ENCODE assay signal across 14 cellular contexts in genomic region chr20:43824279-43824678, GRCh38.
"Had no signal": no experiment of that assay in that cellular context is flagged by ENCODE, and none has a peak within 500 bp of the region (broad histone marks: within the 10 kb centered on the region; RNA-seq: fewer than 3 reads in every experiment).

No MANE protein-coding gene starts in this region.

- H3K4me3 Mint-ChIP-seq: dendritic cell treated with granulocyte-macrophage colony-stimulating factor and Interleukin-4, amounts not matched to agents 40 ng/mL and 50 ng/mL, for 4 days; effector memory CD8-positive, alpha-beta T cell; naive B cell; nephron had no signal

- H3K4me1 Mint-ChIP-seq: nephron had no signal

- H3K4me1 ChIP-seq: psoas muscle, uterus had no signal

- H3K27ac Mint-ChIP-seq: dendritic cell treated with granulocyte-macrophage colony-stimulating factor and Interleukin-4, amounts not matched to agents 40 ng/mL and 50 ng/mL, for 4 days; effector memory CD8-positive, alpha-beta T cell; naive B cell; nephron had no signal

- H3K27me3 ChIP-seq: foreskin keratinocyte, uterus had no signal

- H3K27ac ChIP-seq: foreskin keratinocyte, neutrophil, psoas muscle, skin epidermis, uterus had no signal

- H3K9me3 Mint-ChIP-seq: dendritic cell treated with granulocyte-macrophage colony-stimulating factor and Interleukin-4, amounts not matched to agents 40 ng/mL and 50 ng/mL, for 4 days; effector memory CD8-positive, alpha-beta T cell; nephron had no signal

- H3K9me3 ChIP-seq: neutrophil, psoas muscle, uterus had no signal

- H3K36me3 ChIP-seq: neutrophil, uterus had no signal

- H3K36me3 Mint-ChIP-seq: naive B cell had no signal

- DNase-seq: effector memory CD8-positive, alpha-beta T cell; foreskin keratinocyte; naive B cell; psoas muscle; stimulated activated CD4-positive, alpha-beta T cell treated with anti-CD3 and anti-CD28 coated beads, Interleukin-12 subunit alpha, Interleukin-12 subunit beta, amount 100 ng/mL, for 4 hours; stimulated activated naive CD4-positive, alpha-beta T cell; trophoblast cell; uterus had no signal

- ATAC-seq: effector memory CD8-positive, alpha-beta T cell; foreskin keratinocyte; psoas muscle; sciatic nerve had no signal

- FAIRE-seq: colon had no signal

- H3K4me3 ChIP-seq: psoas muscle, skin epidermis, uterus had no signal
